Comparison of ENCODE assay signal across 22 cellular contexts in genomic region chrX:118565853-118566252, GRCh38.
"Had no signal": no experiment of that assay in that cellular context is flagged by ENCODE, and none has a peak within 500 bp of the region (broad histone marks: within the 10 kb centered on the region; RNA-seq: fewer than 3 reads in every experiment).

No MANE protein-coding gene starts in this region.

- H3K9me3 Mint-ChIP-seq: activated CD4-positive, alpha-beta memory T cell treated with anti-CD3 and anti-CD28 coated beads, Interleukin-2, amount 10 ng/mL, durations not matched to agents 7 days and 5 days; activated naive CD8-positive, alpha-beta T cell treated with anti-CD3 and anti-CD28 coated beads for 36 hours; activated T-cell treated with anti-CD3 and anti-CD28 coated beads, Interleukin-2, amount 50 U/mL, for 24 hours; dendritic cell treated with granulocyte-macrophage colony-stimulating factor and Interleukin-4, amounts not matched to agents 40 ng/mL and 50 ng/mL, for 4 days had no signal

- H3K9me3 ChIP-seq: gastrocnemius medialis, heart left ventricle, lower lobe of right lung, mucosa of descending colon, right atrium auricular region, transverse colon had no signal

- H3K27ac ChIP-seq: gastrocnemius medialis, heart left ventricle, lower lobe of right lung, right atrium auricular region, transverse colon, WERI-Rb-1 had no signal

- H3K36me3 ChIP-seq: gastrocnemius medialis, right atrium auricular region, transverse colon, WERI-Rb-1 had no signal

- DNase-seq: activated CD4-positive, alpha-beta memory T cell treated with anti-CD3 and anti-CD28 coated beads, Interleukin-2, amount 10 ng/mL, durations not matched to agents 7 days and 5 days; activated CD4-positive, alpha-beta T cell treated with anti-CD3 and anti-CD28 coated beads for 4 hours; activated naive CD8-positive, alpha-beta T cell treated with anti-CD3 and anti-CD28 coated beads for 36 hours; activated T-cell treated with anti-CD3 and anti-CD28 coated beads, Interleukin-2, amount 50 U/mL, for 24 hours; anterior cingulate cortex; effector memory CD4-positive, alpha-beta T cell; gastrocnemius medialis; heart left ventricle; lower lobe of right lung; mucosa of descending colon; naive thymus-derived CD4-positive, alpha-beta T cell; occipital lobe; stimulated activated CD4-positive, alpha-beta T cell treated with anti-CD3 and anti-CD28 coated beads, Interleukin-15, amount 100 ng/mL, for 24 hours; stimulated activated CD4-positive, alpha-beta T cell treated with anti-CD3 and anti-CD28 coated beads, Interleukin-4, amount 100 ng/mL, for 1 hour; stimulated activated naive CD4-positive, alpha-beta T cell treated with Interleukin-2 at 50 U/mL for 16 hours; substantia nigra; T1000; transverse colon; WERI-Rb-1 had no signal

- H3K27ac Mint-ChIP-seq: activated CD4-positive, alpha-beta memory T cell treated with anti-CD3 and anti-CD28 coated beads, Interleukin-2, amount 10 ng/mL, durations not matched to agents 7 days and 5 days; activated naive CD8-positive, alpha-beta T cell treated with anti-CD3 and anti-CD28 coated beads for 36 hours; activated T-cell treated with anti-CD3 and anti-CD28 coated beads, Interleukin-2, amount 50 U/mL, for 24 hours; dendritic cell treated with granulocyte-macrophage colony-stimulating factor and Interleukin-4, amounts not matched to agents 40 ng/mL and 50 ng/mL, for 4 days; progenitor cell of endocrine pancreas had no signal

- H3K27me3 Mint-ChIP-seq: activated CD4-positive, alpha-beta memory T cell treated with anti-CD3 and anti-CD28 coated beads, Interleukin-2, amount 10 ng/mL, durations not matched to agents 7 days and 5 days; activated naive CD8-positive, alpha-beta T cell treated with anti-CD3 and anti-CD28 coated beads for 36 hours; dendritic cell treated with granulocyte-macrophage colony-stimulating factor and Interleukin-4, amounts not matched to agents 40 ng/mL and 50 ng/mL, for 4 days; naive thymus-derived CD4-positive, alpha-beta T cell; progenitor cell of endocrine pancreas had no signal

- H3K4me1 ChIP-seq: gastrocnemius medialis, heart left ventricle, lower lobe of right lung, right atrium auricular region, transverse colon had no signal

- ATAC-seq: gastrocnemius medialis; heart left ventricle; lower lobe of right lung; mucosa of descending colon; naive thymus-derived CD4-positive, alpha-beta T cell had no signal

- H3K27me3 ChIP-seq: gastrocnemius medialis, right atrium auricular region, transverse colon had no signal

- H3K4me3 ChIP-seq: gastrocnemius medialis, heart left ventricle, lower lobe of right lung, mucosa of descending colon, right atrium auricular region, transverse colon had no signal

- H3K4me3 Mint-ChIP-seq: activated CD4-positive, alpha-beta memory T cell treated with anti-CD3 and anti-CD28 coated beads, Interleukin-2, amount 10 ng/mL, durations not matched to agents 7 days and 5 days; activated naive CD8-positive, alpha-beta T cell treated with anti-CD3 and anti-CD28 coated beads for 36 hours; activated T-cell treated with anti-CD3 and anti-CD28 coated beads, Interleukin-2, amount 50 U/mL, for 24 hours; dendritic cell treated with granulocyte-macrophage colony-stimulating factor and Interleukin-4, amounts not matched to agents 40 ng/mL and 50 ng/mL, for 4 days; naive thymus-derived CD4-positive, alpha-beta T cell had no signal
